ENCODE assay signal across 1 cellular context in genomic region chr2:43985359-43985758, GRCh38.
TF ChIP-seq lines count a peak whose summit lies in the region.

No MANE protein-coding gene starts in this region.

TF ChIP-seq in K562, 482 proteins besides CTCF, POLR2A, EP300 and RAD21 (continued from another document and continues in another):
- TF ChIP-seq ZNF766 (CRISPR knock-in tag; conservative IDR thresholded peaks at IDR 0.05) = peak; percentile 65
- peak; percentile 81 for TF ChIP-seq EP400 (IDR thresholded peaks at IDR 0.05)
- no peak for TF ChIP-seq ARNT (IDR thresholded peaks at IDR 0.05)
- TF ChIP-seq ARHGAP35 (IDR thresholded peaks at IDR 0.05; ENCODE audit: partially characterized antibody) = no peak
- TF ChIP-seq HNRNPLL (IDR thresholded peaks at IDR 0.05; ENCODE audit: low read depth, low read length, poor library complexity, severe bottlenecking) = no peak
- no peak for TF ChIP-seq KLF10 (CRISPR knock-in tag; IDR thresholded peaks at IDR 0.05)
- TF ChIP-seq ZNF586 (CRISPR knock-in tag; conservative IDR thresholded peaks at IDR 0.05) = no peak
- no peak for TF ChIP-seq MEF2A (IDR thresholded peaks at IDR 0.05; ENCODE audit: control insufficient read depth, low read depth, low read length)
- TF ChIP-seq, protein P1, sequence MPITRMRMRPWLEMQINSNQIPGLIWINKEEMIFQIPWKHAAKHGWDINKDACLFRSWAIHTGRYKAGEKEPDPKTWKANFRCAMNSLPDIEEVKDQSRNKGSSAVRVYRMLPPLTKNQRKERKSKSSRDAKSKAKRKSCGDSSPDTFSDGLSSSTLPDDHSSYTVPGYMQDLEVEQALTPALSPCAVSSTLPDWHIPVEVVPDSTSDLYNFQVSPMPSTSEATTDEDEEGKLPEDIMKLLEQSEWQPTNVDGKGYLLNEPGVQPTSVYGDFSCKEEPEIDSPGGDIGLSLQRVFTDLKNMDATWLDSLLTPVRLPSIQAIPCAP (CRISPR knock-in tag; IDR thresholded peaks at IDR 0.05; ENCODE audit: borderline replicate concordance) = no peak
- no peak for TF ChIP-seq TAL1 (IDR thresholded peaks at IDR 0.05)
- no peak for TF ChIP-seq RBFOX2 (IDR thresholded peaks at IDR 0.05; ENCODE audit: low read depth, low read length)
- no peak for TF ChIP-seq SNAPC5 (CRISPR knock-in tag; IDR thresholded peaks at IDR 0.05)
- TF ChIP-seq BRD9 (IDR thresholded peaks at IDR 0.05; ENCODE audit: low read depth, partially characterized antibody) = peak; percentile 51
- TF ChIP-seq, protein P2, sequence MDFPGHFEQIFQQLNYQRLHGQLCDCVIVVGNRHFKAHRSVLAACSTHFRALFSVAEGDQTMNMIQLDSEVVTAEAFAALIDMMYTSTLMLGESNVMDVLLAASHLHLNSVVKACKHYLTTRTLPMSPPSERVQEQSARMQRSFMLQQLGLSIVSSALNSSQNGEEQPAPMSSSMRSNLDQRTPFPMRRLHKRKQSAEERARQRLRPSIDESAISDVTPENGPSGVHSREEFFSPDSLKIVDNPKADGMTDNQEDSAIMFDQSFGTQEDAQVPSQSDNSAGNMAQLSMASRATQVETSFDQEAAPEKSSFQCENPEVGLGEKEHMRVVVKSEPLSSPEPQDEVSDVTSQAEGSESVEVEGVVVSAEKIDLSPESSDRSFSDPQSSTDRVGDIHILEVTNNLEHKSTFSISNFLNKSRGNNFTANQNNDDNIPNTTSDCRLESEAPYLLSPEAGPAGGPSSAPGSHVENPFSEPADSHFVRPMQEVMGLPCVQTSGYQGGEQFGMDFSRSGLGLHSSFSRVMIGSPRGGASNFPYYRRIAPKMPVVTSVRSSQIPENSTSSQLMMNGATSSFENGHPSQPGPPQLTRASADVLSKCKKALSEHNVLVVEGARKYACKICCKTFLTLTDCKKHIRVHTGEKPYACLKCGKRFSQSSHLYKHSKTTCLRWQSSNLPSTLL (IDR thresholded peaks at IDR 0.05) = no peak
- TF ChIP-seq, protein P3, sequence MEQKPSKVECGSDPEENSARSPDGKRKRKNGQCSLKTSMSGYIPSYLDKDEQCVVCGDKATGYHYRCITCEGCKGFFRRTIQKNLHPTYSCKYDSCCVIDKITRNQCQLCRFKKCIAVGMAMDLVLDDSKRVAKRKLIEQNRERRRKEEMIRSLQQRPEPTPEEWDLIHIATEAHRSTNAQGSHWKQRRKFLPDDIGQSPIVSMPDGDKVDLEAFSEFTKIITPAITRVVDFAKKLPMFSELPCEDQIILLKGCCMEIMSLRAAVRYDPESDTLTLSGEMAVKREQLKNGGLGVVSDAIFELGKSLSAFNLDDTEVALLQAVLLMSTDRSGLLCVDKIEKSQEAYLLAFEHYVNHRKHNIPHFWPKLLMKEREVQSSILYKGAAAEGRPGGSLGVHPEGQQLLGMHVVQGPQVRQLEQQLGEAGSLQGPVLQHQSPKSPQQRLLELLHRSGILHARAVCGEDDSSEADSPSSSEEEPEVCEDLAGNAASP (IDR thresholded peaks at IDR 0.05) = peak; percentile 28; the same call in 1 of the 2 replicates
- TF ChIP-seq TRIM28 (IDR thresholded peaks at IDR 0.05) = no peak
- TF ChIP-seq RNF219 (CRISPR knock-in tag; IDR thresholded peaks at IDR 0.05) = no peak
- TF ChIP-seq L3MBTL2 (IDR thresholded peaks at IDR 0.05) = peak; percentile 77
- peak; percentile 93; the same call in 1 of the 2 replicates for TF ChIP-seq ZNF589 (CRISPR knock-in tag; IDR thresholded peaks at IDR 0.05; ENCODE audit: low read depth)
- TF ChIP-seq RBM25 (IDR thresholded peaks at IDR 0.05; ENCODE audit: low read depth, low read length, severe bottlenecking) = no peak
- TF ChIP-seq ZNF175 (CRISPR knock-in tag; IDR thresholded peaks at IDR 0.05; ENCODE audit: low read depth) = peak; percentile 88; the same call in 1 of the 2 replicates
- peak; percentile 55 for TF ChIP-seq CXXC5 (CRISPR knock-in tag; IDR thresholded peaks at IDR 0.05)
- no peak for TF ChIP-seq THAP7 (CRISPR knock-in tag; IDR thresholded peaks at IDR 0.05)
- no peak for TF ChIP-seq SMARCB1 (IDR thresholded peaks at IDR 0.05; ENCODE audit: insufficient read length, low read depth)
- TF ChIP-seq, protein P4, sequence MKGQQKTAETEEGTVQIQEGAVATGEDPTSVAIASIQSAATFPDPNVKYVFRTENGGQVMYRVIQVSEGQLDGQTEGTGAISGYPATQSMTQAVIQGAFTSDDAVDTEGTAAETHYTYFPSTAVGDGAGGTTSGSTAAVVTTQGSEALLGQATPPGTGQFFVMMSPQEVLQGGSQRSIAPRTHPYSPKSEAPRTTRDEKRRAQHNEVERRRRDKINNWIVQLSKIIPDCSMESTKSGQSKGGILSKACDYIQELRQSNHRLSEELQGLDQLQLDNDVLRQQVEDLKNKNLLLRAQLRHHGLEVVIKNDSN (CRISPR knock-in tag; IDR thresholded peaks at IDR 0.05) = no peak
- TF ChIP-seq SRSF1 (IDR thresholded peaks at IDR 0.05; ENCODE audit: low read depth, low read length) = no peak
- TF ChIP-seq, protein P5, sequence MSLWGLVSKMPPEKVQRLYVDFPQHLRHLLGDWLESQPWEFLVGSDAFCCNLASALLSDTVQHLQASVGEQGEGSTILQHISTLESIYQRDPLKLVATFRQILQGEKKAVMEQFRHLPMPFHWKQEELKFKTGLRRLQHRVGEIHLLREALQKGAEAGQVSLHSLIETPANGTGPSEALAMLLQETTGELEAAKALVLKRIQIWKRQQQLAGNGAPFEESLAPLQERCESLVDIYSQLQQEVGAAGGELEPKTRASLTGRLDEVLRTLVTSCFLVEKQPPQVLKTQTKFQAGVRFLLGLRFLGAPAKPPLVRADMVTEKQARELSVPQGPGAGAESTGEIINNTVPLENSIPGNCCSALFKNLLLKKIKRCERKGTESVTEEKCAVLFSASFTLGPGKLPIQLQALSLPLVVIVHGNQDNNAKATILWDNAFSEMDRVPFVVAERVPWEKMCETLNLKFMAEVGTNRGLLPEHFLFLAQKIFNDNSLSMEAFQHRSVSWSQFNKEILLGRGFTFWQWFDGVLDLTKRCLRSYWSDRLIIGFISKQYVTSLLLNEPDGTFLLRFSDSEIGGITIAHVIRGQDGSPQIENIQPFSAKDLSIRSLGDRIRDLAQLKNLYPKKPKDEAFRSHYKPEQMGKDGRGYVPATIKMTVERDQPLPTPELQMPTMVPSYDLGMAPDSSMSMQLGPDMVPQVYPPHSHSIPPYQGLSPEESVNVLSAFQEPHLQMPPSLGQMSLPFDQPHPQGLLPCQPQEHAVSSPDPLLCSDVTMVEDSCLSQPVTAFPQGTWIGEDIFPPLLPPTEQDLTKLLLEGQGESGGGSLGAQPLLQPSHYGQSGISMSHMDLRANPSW (CRISPR knock-in tag; IDR thresholded peaks at IDR 0.05) = no peak
- TF ChIP-seq SPI1 (IDR thresholded peaks at IDR 0.05; ENCODE audit: borderline replicate concordance, low read depth, low read length) = no peak
- TF ChIP-seq, protein P6, sequence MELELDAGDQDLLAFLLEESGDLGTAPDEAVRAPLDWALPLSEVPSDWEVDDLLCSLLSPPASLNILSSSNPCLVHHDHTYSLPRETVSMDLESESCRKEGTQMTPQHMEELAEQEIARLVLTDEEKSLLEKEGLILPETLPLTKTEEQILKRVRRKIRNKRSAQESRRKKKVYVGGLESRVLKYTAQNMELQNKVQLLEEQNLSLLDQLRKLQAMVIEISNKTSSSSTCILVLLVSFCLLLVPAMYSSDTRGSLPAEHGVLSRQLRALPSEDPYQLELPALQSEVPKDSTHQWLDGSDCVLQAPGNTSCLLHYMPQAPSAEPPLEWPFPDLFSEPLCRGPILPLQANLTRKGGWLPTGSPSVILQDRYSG (tag; conservative IDR thresholded peaks at IDR 0.05; ENCODE audit: low read depth) = no peak
- TF ChIP-seq RBM15 (IDR thresholded peaks at IDR 0.05; ENCODE audit: insufficient read depth, low read length) = no peak
- TF ChIP-seq ZC3H11A (IDR thresholded peaks at IDR 0.05; ENCODE audit: low read depth, low read length) = no peak
- TF ChIP-seq, protein P7, sequence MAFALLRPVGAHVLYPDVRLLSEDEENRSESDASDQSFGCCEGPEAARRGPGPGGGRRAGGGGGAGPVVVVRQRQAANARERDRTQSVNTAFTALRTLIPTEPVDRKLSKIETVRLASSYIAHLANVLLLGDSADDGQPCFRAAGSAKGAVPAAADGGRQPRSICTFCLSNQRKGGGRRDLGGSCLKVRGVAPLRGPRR (CRISPR knock-in tag; IDR thresholded peaks at IDR 0.05) = no peak
- TF ChIP-seq U2AF2 (optimal IDR thresholded peaks at IDR 0.05; ENCODE audit: low read depth, low read length) = no peak
- no peak for TF ChIP-seq LEF1 (IDR thresholded peaks at IDR 0.05)
- TF ChIP-seq MYNN (IDR thresholded peaks at IDR 0.05) = no peak
- TF ChIP-seq MYNN (CRISPR knock-in tag; IDR thresholded peaks at IDR 0.05) = no peak
- TF ChIP-seq ZBED1 (IDR thresholded peaks at IDR 0.05) = no peak
- TF ChIP-seq TCFL5 (CRISPR knock-in tag; conservative IDR thresholded peaks at IDR 0.05) = no peak
- no peak for TF ChIP-seq NR3C1 (CRISPR knock-in tag; IDR thresholded peaks at IDR 0.05)
- TF ChIP-seq RB1 (IDR thresholded peaks at IDR 0.05; ENCODE audit: low read depth) = no peak
- TF ChIP-seq RFX1 (IDR thresholded peaks at IDR 0.05) = peak; percentile 18; the same call in 1 of the 2 replicates
- no peak for TF ChIP-seq PTBP1 (IDR thresholded peaks at IDR 0.05; ENCODE audit: low read depth, low read length)
- TF ChIP-seq DDX20 (tag; IDR thresholded peaks at IDR 0.05; ENCODE audit: low read depth) = peak; percentile 52; the same call in 1 of the 2 replicates
- TF ChIP-seq ZNF408 (CRISPR knock-in tag; IDR thresholded peaks at IDR 0.05; ENCODE audit: low read depth) = no peak
- TF ChIP-seq, protein P8, sequence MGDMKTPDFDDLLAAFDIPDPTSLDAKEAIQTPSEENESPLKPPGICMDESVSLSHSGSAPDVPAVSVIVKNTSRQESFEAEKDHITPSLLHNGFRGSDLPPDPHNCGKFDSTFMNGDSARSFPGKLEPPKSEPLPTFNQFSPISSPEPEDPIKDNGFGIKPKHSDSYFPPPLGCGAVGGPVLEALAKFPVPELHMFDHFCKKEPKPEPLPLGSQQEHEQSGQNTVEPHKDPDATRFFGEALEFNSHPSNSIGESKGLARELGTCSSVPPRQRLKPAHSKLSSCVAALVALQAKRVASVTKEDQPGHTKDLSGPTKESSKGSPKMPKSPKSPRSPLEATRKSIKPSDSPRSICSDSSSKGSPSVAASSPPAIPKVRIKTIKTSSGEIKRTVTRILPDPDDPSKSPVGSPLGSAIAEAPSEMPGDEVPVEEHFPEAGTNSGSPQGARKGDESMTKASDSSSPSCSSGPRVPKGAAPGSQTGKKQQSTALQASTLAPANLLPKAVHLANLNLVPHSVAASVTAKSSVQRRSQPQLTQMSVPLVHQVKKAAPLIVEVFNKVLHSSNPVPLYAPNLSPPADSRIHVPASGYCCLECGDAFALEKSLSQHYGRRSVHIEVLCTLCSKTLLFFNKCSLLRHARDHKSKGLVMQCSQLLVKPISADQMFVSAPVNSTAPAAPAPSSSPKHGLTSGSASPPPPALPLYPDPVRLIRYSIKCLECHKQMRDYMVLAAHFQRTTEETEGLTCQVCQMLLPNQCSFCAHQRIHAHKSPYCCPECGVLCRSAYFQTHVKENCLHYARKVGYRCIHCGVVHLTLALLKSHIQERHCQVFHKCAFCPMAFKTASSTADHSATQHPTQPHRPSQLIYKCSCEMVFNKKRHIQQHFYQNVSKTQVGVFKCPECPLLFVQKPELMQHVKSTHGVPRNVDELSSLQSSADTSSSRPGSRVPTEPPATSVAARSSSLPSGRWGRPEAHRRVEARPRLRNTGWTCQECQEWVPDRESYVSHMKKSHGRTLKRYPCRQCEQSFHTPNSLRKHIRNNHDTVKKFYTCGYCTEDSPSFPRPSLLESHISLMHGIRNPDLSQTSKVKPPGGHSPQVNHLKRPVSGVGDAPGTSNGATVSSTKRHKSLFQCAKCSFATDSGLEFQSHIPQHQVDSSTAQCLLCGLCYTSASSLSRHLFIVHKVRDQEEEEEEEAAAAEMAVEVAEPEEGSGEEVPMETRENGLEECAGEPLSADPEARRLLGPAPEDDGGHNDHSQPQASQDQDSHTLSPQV (IDR thresholded peaks at IDR 0.05) = peak; percentile 69; the same call in 1 of the 2 replicates
- TF ChIP-seq CREB3L1 (IDR thresholded peaks at IDR 0.05; ENCODE audit: borderline replicate concordance, low read depth) = no peak
- TF ChIP-seq, protein P9, sequence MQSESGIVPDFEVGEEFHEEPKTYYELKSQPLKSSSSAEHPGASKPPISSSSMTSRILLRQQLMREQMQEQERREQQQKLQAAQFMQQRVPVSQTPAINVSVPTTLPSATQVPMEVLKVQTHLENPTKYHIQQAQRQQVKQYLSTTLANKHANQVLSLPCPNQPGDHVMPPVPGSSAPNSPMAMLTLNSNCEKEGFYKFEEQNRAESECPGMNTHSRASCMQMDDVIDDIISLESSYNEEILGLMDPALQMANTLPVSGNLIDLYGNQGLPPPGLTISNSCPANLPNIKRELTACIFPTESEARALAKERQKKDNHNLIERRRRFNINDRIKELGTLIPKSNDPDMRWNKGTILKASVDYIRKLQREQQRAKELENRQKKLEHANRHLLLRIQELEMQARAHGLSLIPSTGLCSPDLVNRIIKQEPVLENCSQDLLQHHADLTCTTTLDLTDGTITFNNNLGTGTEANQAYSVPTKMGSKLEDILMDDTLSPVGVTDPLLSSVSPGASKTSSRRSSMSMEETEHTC (IDR thresholded peaks at IDR 0.05) = no peak
